ENCODE assay signal across 19 cellular contexts in genomic region chr2:1748176-1748740, GRCh38.
"Had no signal": no experiment of that assay in that cellular context is flagged by ENCODE, and none has a peak within 500 bp of the region (broad histone marks: within the 10 kb centered on the region; RNA-seq: fewer than 3 reads in every experiment).

No MANE protein-coding gene starts in this region.

- H3K9me3 Mint-ChIP-seq: activated CD4-positive, alpha-beta T cell treated with anti-CD3 and anti-CD28 coated beads, Interleukin-2, amount 10 ng/mL, durations not matched to agents 7 days and 5 days; activated naive CD4-positive, alpha-beta T cell treated with anti-CD3 and anti-CD28 coated beads, Interleukin-2, amount 50 U/mL, for 72 hours; activated T-cell treated with anti-CD3 and anti-CD28 coated beads, Interleukin-2, amount 50 U/mL, for 24 hours had no signal

- H3K4me1 ChIP-seq: prostate gland, right lobe of liver had no signal

- H3K4me3 Mint-ChIP-seq: activated CD4-positive, alpha-beta T cell treated with anti-CD3 and anti-CD28 coated beads, Interleukin-2, amount 10 ng/mL, durations not matched to agents 7 days and 5 days; activated T-cell treated with anti-CD3 and anti-CD28 coated beads, Interleukin-2, amount 50 U/mL, for 24 hours had no signal

- H3K9me3 ChIP-seq: esophagus muscularis mucosa, heart left ventricle, prostate gland, right lobe of liver, thoracic aorta, uterus had no signal

- H3K36me3 ChIP-seq: brain microvascular endothelial cell, esophagus muscularis mucosa, heart left ventricle, prostate gland, right lobe of liver, thoracic aorta, uterus had no signal

- ATAC-seq: activated naive CD4-positive, alpha-beta T cell treated with anti-CD3 and anti-CD28 coated beads, Interleukin-2, amount 50 U/mL, for 72 hours; heart left ventricle; right lobe of liver; stimulated activated naive CD8-positive, alpha-beta T cell treated with anti-CD3 and anti-CD28 coated beads, Interleukin-15, Interleukin-2, amounts not matched to agents 100 U/mL and 50 U/mL, for 24 hours had no signal

- DNase-seq: activated CD4-positive, alpha-beta T cell treated with anti-CD3 and anti-CD28 coated beads, Interleukin-2, amount 10 ng/mL, durations not matched to agents 7 days and 5 days; activated CD4-positive, CD25-positive, alpha-beta regulatory T cell; activated effector memory CD4-positive, alpha-beta T cell treated with Interleukin-2 at 50 U/mL for 16 hours; activated T-cell treated with anti-CD3 and anti-CD28 coated beads, Interleukin-2, amount 50 U/mL, for 24 hours; brain microvascular endothelial cell; foreskin melanocyte; naive B cell; right lobe of liver; stimulated activated CD4-positive, alpha-beta T cell treated with anti-CD3 and anti-CD28 coated beads, Interleukin-12 subunit alpha, Interleukin-12 subunit beta, amount 100 ng/mL, for 4 hours; stimulated activated CD4-positive, alpha-beta T cell treated with anti-CD3 and anti-CD28 coated beads, Interleukin-4, amount 100 ng/mL, for 1 hour; stimulated activated CD8-positive, alpha-beta memory T cell treated with anti-CD3 and anti-CD28 coated beads, Interleukin-4, amount 100 ng/mL, for 48 hours; stimulated activated naive CD8-positive, alpha-beta T cell treated with anti-CD3 and anti-CD28 coated beads, Interleukin-15, Interleukin-2, amounts not matched to agents 100 U/mL and 50 U/mL, for 24 hours; uterus had no signal

- H3K27ac Mint-ChIP-seq: activated CD4-positive, alpha-beta T cell treated with anti-CD3 and anti-CD28 coated beads, Interleukin-2, amount 10 ng/mL, durations not matched to agents 7 days and 5 days; activated naive CD4-positive, alpha-beta T cell treated with anti-CD3 and anti-CD28 coated beads, Interleukin-2, amount 50 U/mL, for 72 hours; activated T-cell treated with anti-CD3 and anti-CD28 coated beads, Interleukin-2, amount 50 U/mL, for 24 hours; naive B cell had no signal

- H3K4me3 ChIP-seq: dorsolateral prefrontal cortex, esophagus muscularis mucosa, heart left ventricle, prostate gland, right lobe of liver, thoracic aorta, uterus had no signal

- H3K27ac ChIP-seq: brain microvascular endothelial cell, dorsolateral prefrontal cortex, esophagus muscularis mucosa, heart left ventricle, prostate gland, right lobe of liver, thoracic aorta, uterus had no signal

- H3K27me3 ChIP-seq: brain microvascular endothelial cell, right lobe of liver, uterus had no signal
